8 cellular contexts compared by ENCODE assay signal in genomic region chrX:70030242-70030823, GRCh38. TPM values are rescaled to one million over a fixed set of nuclear protein-coding genes. Genes with fewer than 3 reads are reported as not detected.
A peak's percentile ranks its signal among the peaks of the same experiment; 100 is the strongest.
DNase-seq lines count a peak whose midpoint lies in the region; ATAC-seq, FAIRE-seq and TF ChIP-seq lines count a peak whose summit lies in the region.

No MANE protein-coding gene starts in this region.

- peak; percentile 67 for ATAC-seq in lung (ENCODE audit: insufficient read depth, low FRiP score)
- ATAC-seq in thoracic aorta (ENCODE audit: insufficient number of reproducible peaks, low FRiP score, low read depth) = no peak

- H3K36me3 ChIP-seq in HAP-1 (replicated peaks) (no peaks in the 10 kb centered on the region), lung (ENCODE audit: control insufficient read depth in 2 of 2, insufficient read depth in 2 of 2, low read length in 2 of 2) (no peaks in the 10 kb centered on the region), thoracic aorta (no peaks in the 10 kb centered on the region)

- TF ChIP-seq CTCF in lung (IDR thresholded peaks at IDR 0.05; ENCODE audit: control extremely low read depth, extremely low read depth) = peak; percentile 64
- peak; percentile 51 for TF ChIP-seq CTCF in thoracic aorta (IDR thresholded peaks at IDR 0.05)

- 20 to 22% methylated on average over 5 of the region's 5 CpGs for WGBS in lung, 2 donors

- no peaks in the 10 kb centered on the region for H3K27me3 ChIP-seq in HAP-1 (ENCODE audit: low read depth)
- peaks cover 3% of the 10 kb centered on the region for H3K27me3 ChIP-seq in lung (ENCODE audit: control insufficient read depth, insufficient read depth)
- no peaks in the 10 kb centered on the region for H3K27me3 ChIP-seq in thoracic aorta (replicated peaks; ENCODE audit: insufficient read depth)

- in situ Hi-C loops in HAP-1 (cut with MboI; ENCODE audit: low sequenced_read_pairs) = loop anchor here (10.0 kb wide), 1 partner anchor 486 kb away; no protein-coding TSS in a partner anchor

- no peaks in the 10 kb centered on the region; the same call in 1 of the 2 replicates for H3K4me1 ChIP-seq in HAP-1
- peaks cover 2% of the 10 kb centered on the region in 2 donors for H3K4me1 ChIP-seq in lung (ENCODE audit: control insufficient read depth in 2 of 2, insufficient read depth in 2 of 2, low read length in 2 of 2)
- no peaks in the 10 kb centered on the region for H3K4me1 ChIP-seq in thoracic aorta (ENCODE audit: control insufficient read depth in 1 of 2, low read depth in 2 of 2)

- H3K9me3 ChIP-seq in HAP-1 (no peaks in the 10 kb centered on the region), lung (ENCODE audit: control insufficient read depth in 2 of 2, insufficient read depth in 1 of 2, low read length in 1 of 2) (peaks cover 0 to 4% of the 10 kb centered on the region in 2 donors), thoracic aorta (no peaks in the 10 kb centered on the region)

- no peak overlapping the region for H3K27ac ChIP-seq in lung (ENCODE audit: low read depth in 1 of 2, low read length in 1 of 2)
- no peak overlapping the region for H3K27ac ChIP-seq in thoracic aorta

- DNase-seq in NCI-H510A treated with DMSO at 0.1 percent for 48 hours (lab: John Stamatoyannopoulos, UW) = peak; percentile 69
- DNase-seq in NCI-H510A (lab: John Stamatoyannopoulos, UW) = no peak
- DNase-seq in HAP-1 (ENCODE audit: low spot score in 2 of 2) = peak; percentile 59 to 77
- peak; percentile 25 for DNase-seq in NCI-H1092 treated with DMSO at 0.1 percent for 48 hours (lab: John Stamatoyannopoulos, UW)
- peak; percentile 36 to 58 for DNase-seq in dermis microvascular lymphatic vessel endothelial cell (ENCODE audit: low read depth in 2 of 2)
- DNase-seq in lung (ENCODE audit: low spot score) = no peak
- DNase-seq in thoracic aorta (ENCODE audit: low spot score) = no peak

- H3K4me3 ChIP-seq in HAP-1 = no peak overlapping the region
- H3K4me3 ChIP-seq in lung = no peak overlapping the region
- no peak overlapping the region for H3K4me3 ChIP-seq in thoracic aorta

- FAIRE-seq in TTC549 (lab: Jason Lieb, UNC) = peak; percentile 56

RNA-seq across cellular contexts. Expression of gene AWAT2, which starts 19.4 kb away (rescaled TPM):
- total RNA-seq in dermis microvascular lymphatic vessel endothelial cell (0.38 and 0.51 TPM in 2 replicates), lung (not detected), thoracic aorta (not detected)
- under 1 TPM in 1 of 2 donors, not detected in 1; 0.07 TPM for polyA plus RNA-seq in lung

RNA-seq across cellular contexts. Expression of gene OTUD6A, which starts 31.9 kb away (rescaled TPM):
- total RNA-seq in dermis microvascular lymphatic vessel endothelial cell (not detected in 2 replicates), lung (not detected), thoracic aorta (not detected)
- polyA plus RNA-seq in lung = not detected

Comparison
In these comparisons a context has a peak if more than half of its experiments do, and no peak if none do; other contexts are left out.
1. DNase-seq: peak in NCI-H510A treated with DMSO at 0.1 percent for 48 hours (single experiment), HAP-1 (2 of 2), NCI-H1092 treated with DMSO at 0.1 percent for 48 hours (single experiment) and dermis microvascular lymphatic vessel endothelial cell (2 of 2); none in NCI-H510A (single experiment), lung (single experiment) and thoracic aorta (single experiment).